15 cellular contexts compared by ENCODE assay signal in genomic region chr1:84851839-84852238, GRCh38. TPM values are rescaled to one million over a fixed set of nuclear protein-coding genes. Genes with fewer than 3 reads are reported as not detected.
DNase-seq lines count a peak whose midpoint lies in the region; ATAC-seq, FAIRE-seq and TF ChIP-seq lines count a peak whose summit lies in the region.
"Had no signal": no experiment of that assay in that cellular context is flagged by ENCODE, and none has a peak within 500 bp of the region (broad histone marks: within the 10 kb centered on the region; RNA-seq: fewer than 3 reads in every experiment).

No MANE protein-coding gene starts in this region.

- H3K4me1 ChIP-seq in HAP-1: peaks cover 10% of the 10 kb centered on the region

- TF ChIP-seq CTCF in osteocyte (IDR thresholded peaks at IDR 0.05): no peak

- H3K27me3 Mint-ChIP-seq in osteocyte (ENCODE audit: unreplicated experiment): no peaks in the 10 kb centered on the region

- H3K4me3 ChIP-seq in HAP-1: no peak overlapping the region
- H3K4me3 ChIP-seq: cardiac muscle cell, right atrium auricular region, tibial artery had no signal

- no peaks in the 10 kb centered on the region for H3K9me3 Mint-ChIP-seq in osteocyte (ENCODE audit: unreplicated experiment)
- H3K9me3 Mint-ChIP-seq: WTC11 had no signal

- peak overlapping the region; percentile 1 for H3K27ac Mint-ChIP-seq in osteocyte (ENCODE audit: unreplicated experiment)
- H3K27ac Mint-ChIP-seq: WTC11 had no signal

- peak; percentile 39 for ATAC-seq in esophagus mucosa
- no peak for ATAC-seq in GM21367 (IDR thresholded peaks at IDR 0.05; ENCODE audit: unreplicated experiment)
- no peak for ATAC-seq in GM19035 (IDR thresholded peaks at IDR 0.05; ENCODE audit: unreplicated experiment)
- ATAC-seq: WTC11 had no signal

- DNase-seq in ELF-1 (ENCODE audit: low read depth, low spot score) (peak; percentile 24), RCC 7860 (ENCODE audit: low spot score) (peak; percentile 94), osteocyte (ENCODE audit: extremely low spot score, unreplicated experiment) (no peak), NCI-H2107 treated with DMSO at 0.1 percent for 48 hours (lab: John Stamatoyannopoulos, UW; ENCODE audit: unreplicated experiment) (no peak), HAP-1 (ENCODE audit: low spot score in 2 of 2) (no peak)
- DNase-seq: DMS153, mesendoderm, NCI-H2171, tibial artery had no signal

- H3K36me3 Mint-ChIP-seq in osteocyte (ENCODE audit: unreplicated experiment): no peaks in the 10 kb centered on the region

- H3K36me3 ChIP-seq in HAP-1 (replicated peaks): no peaks in the 10 kb centered on the region; the same call in none of the 2 replicates
- H3K36me3 ChIP-seq: cardiac muscle cell, right atrium auricular region, tibial artery had no signal

- peak; percentile 92 for FAIRE-seq in RCC 7860 (lab: Jason Lieb, UNC)

- H3K4me3 Mint-ChIP-seq in osteocyte (ENCODE audit: unreplicated experiment): no peak overlapping the region
- H3K4me3 Mint-ChIP-seq: WTC11 had no signal

- no peaks in the 10 kb centered on the region for H3K27me3 ChIP-seq in HAP-1 (ENCODE audit: low read depth)
- H3K27me3 ChIP-seq: cardiac muscle cell, right atrium auricular region, tibial artery had no signal

- in situ Hi-C loops in HAP-1 (cut with MboI; ENCODE audit: low sequenced_read_pairs): no loop called here

- peaks cover 25% of the 10 kb centered on the region for H3K4me1 Mint-ChIP-seq in osteocyte (ENCODE audit: unreplicated experiment)

- H3K9me3 ChIP-seq in HAP-1: no peaks in the 10 kb centered on the region
- H3K9me3 ChIP-seq: right atrium auricular region, tibial artery had no signal

RNA-seq across cellular contexts. Expression of gene LPAR3, which starts 41.2 kb away (rescaled TPM):
- total RNA-seq in esophagus mucosa (20.6 TPM), osteocyte (not detected in 2 replicates)

Comparison
In these comparisons a context has a peak if more than half of its experiments do, and no peak if none do; other contexts are left out.
1. DNase-seq: peak in ELF-1 (single experiment) and RCC 7860 (single experiment); none in osteocyte (single experiment), NCI-H2107 treated with DMSO at 0.1 percent for 48 hours (single experiment) and HAP-1 (0 of 2).
2. RNA of gene LPAR3, which starts 41.2 kb away (total RNA-seq): 20.6 TPM in esophagus mucosa (single experiment); not detected in osteocyte; every median in the first group is over 10 times any median in the second.